8 cellular contexts compared by ENCODE assay signal in genomic region chr15:34659056-34659455, GRCh38.
"Had no signal": no experiment of that assay in that cellular context is flagged by ENCODE, and none has a peak within 500 bp of the region (broad histone marks: within the 10 kb centered on the region; RNA-seq: fewer than 3 reads in every experiment).

No MANE protein-coding gene starts in this region.

- H3K4me3 Mint-ChIP-seq: H9 had no signal

- DNase-seq: GOT3, H9, HCEC 1CT, IMR-90, KBM-7 had no signal

- H3K9ac ChIP-seq: KMS-11 had no signal

- H3K9me3 Mint-ChIP-seq: H9 had no signal

- H3K27ac Mint-ChIP-seq: H9 had no signal

- H3K4me2 ChIP-seq: KMS-11 had no signal

- H3K27ac ChIP-seq: KMS-11 had no signal

- FAIRE-seq: H54, HTR-8/SVneo had no signal
